Comparison of ENCODE assay signal across 22 cellular contexts in genomic region chr3:183222631-183223030, GRCh38.
"Had no signal": no experiment of that assay in that cellular context is flagged by ENCODE, and none has a peak within 500 bp of the region (broad histone marks: within the 10 kb centered on the region; RNA-seq: fewer than 3 reads in every experiment).

No MANE protein-coding gene starts in this region.

- H3K36me3 Mint-ChIP-seq: activated CD4-positive, alpha-beta memory T cell treated with anti-CD3 and anti-CD28 coated beads for 36 hours; activated naive CD8-positive, alpha-beta T cell had no signal

- H3K4me1 ChIP-seq: ascending aorta had no signal

- DNase-seq: activated CD4-positive, alpha-beta memory T cell treated with anti-CD3 and anti-CD28 coated beads for 36 hours; activated CD4-positive, alpha-beta T cell treated with anti-CD3 and anti-CD28 coated beads for 36 hours; activated CD4-positive, alpha-beta T cell treated with anti-CD3 and anti-CD28 coated beads, Interleukin-2, amount 10 ng/mL, durations not matched to agents 24 days and 14 days; activated CD4-positive, CD25-positive, alpha-beta regulatory T cell; activated CD4-positive, CD25-positive, alpha-beta regulatory T cell treated with anti-CD3 and anti-CD28 coated beads, Interleukin-2, amount 50 U/mL, for 72 hours; activated CD8-positive, alpha-beta memory T cell treated with anti-CD3 and anti-CD28 coated beads for 24 hours; activated effector memory CD4-positive, alpha-beta T cell treated with anti-CD3 and anti-CD28 coated beads, Interleukin-2, amount 50 U/mL, for 16 hours; activated naive CD4-positive, alpha-beta T cell treated with anti-CD3 and anti-CD28 coated beads for 36 hours; activated T-cell treated with anti-CD3 and anti-CD28 coated beads, Interleukin-2, amount 50 U/mL, for 4 hours; dorsolateral prefrontal cortex; effector memory CD4-positive, alpha-beta T cell; endodermal cell; foreskin fibroblast; head of caudate nucleus had no signal

- H3K9me3 Mint-ChIP-seq: activated CD4-positive, alpha-beta memory T cell treated with anti-CD3 and anti-CD28 coated beads for 36 hours; activated naive CD4-positive, alpha-beta T cell treated with anti-CD3 and anti-CD28 coated beads for 36 hours; activated T-cell treated with anti-CD3 and anti-CD28 coated beads, Interleukin-2, amount 50 U/mL, for 4 hours; brain; central memory CD8-positive, alpha-beta T cell; endodermal cell had no signal

- H3K27ac Mint-ChIP-seq: activated CD4-positive, alpha-beta memory T cell treated with anti-CD3 and anti-CD28 coated beads for 36 hours; activated CD4-positive, alpha-beta T cell treated with anti-CD3 and anti-CD28 coated beads, Interleukin-2, amount 10 ng/mL, durations not matched to agents 24 days and 14 days; activated naive CD4-positive, alpha-beta T cell treated with anti-CD3 and anti-CD28 coated beads for 36 hours; activated T-helper 17 cell treated with anti-CD3 and anti-CD28 coated beads, Interleukin-2, amount 50 U/mL, for 72 hours; brain; endodermal cell had no signal

- H3K27ac ChIP-seq: ascending aorta, coronary artery, dorsolateral prefrontal cortex had no signal

- H3K4me1 Mint-ChIP-seq: endodermal cell had no signal

- H3K4me3 ChIP-seq: ascending aorta, coronary artery, dorsolateral prefrontal cortex had no signal

- H3K27me3 ChIP-seq: ascending aorta, dorsolateral prefrontal cortex had no signal

- H3K4me3 Mint-ChIP-seq: activated CD4-positive, alpha-beta memory T cell treated with anti-CD3 and anti-CD28 coated beads for 36 hours; activated CD4-positive, alpha-beta T cell treated with anti-CD3 and anti-CD28 coated beads for 36 hours; activated CD4-positive, alpha-beta T cell treated with anti-CD3 and anti-CD28 coated beads, Interleukin-2, amount 10 ng/mL, durations not matched to agents 24 days and 14 days; activated naive CD4-positive, alpha-beta T cell treated with anti-CD3 and anti-CD28 coated beads for 36 hours; activated naive CD8-positive, alpha-beta T cell; activated T-cell treated with anti-CD3 and anti-CD28 coated beads, Interleukin-2, amount 50 U/mL, for 4 hours; activated T-helper 17 cell treated with anti-CD3 and anti-CD28 coated beads, Interleukin-2, amount 50 U/mL, for 72 hours; brain; central memory CD8-positive, alpha-beta T cell; dendritic cell treated with granulocyte-macrophage colony-stimulating factor and Interleukin-4, amounts not matched to agents 40 ng/mL and 50 ng/mL, for 4 days; endodermal cell had no signal

- H3K27me3 Mint-ChIP-seq: activated CD4-positive, alpha-beta memory T cell treated with anti-CD3 and anti-CD28 coated beads for 36 hours; activated CD4-positive, alpha-beta T cell treated with anti-CD3 and anti-CD28 coated beads for 36 hours; activated CD4-positive, alpha-beta T cell treated with anti-CD3 and anti-CD28 coated beads, Interleukin-2, amount 10 ng/mL, durations not matched to agents 24 days and 14 days; activated naive CD8-positive, alpha-beta T cell; activated T-helper 17 cell treated with anti-CD3 and anti-CD28 coated beads, Interleukin-2, amount 50 U/mL, for 72 hours; brain; central memory CD8-positive, alpha-beta T cell had no signal

- ATAC-seq: activated CD4-positive, alpha-beta T cell treated with anti-CD3 and anti-CD28 coated beads for 36 hours; activated T-cell treated with anti-CD3 and anti-CD28 coated beads, Interleukin-2, amount 50 U/mL, for 4 hours; activated T-helper 17 cell treated with anti-CD3 and anti-CD28 coated beads, Interleukin-2, amount 50 U/mL, for 72 hours; esophagus mucosa had no signal

- H3K9me3 ChIP-seq: ascending aorta had no signal

- H3K36me3 ChIP-seq: ascending aorta had no signal
